ENCODE assay signal across 20 cellular contexts in genomic region chr1:40318970-40319621, GRCh38.
"Had no signal": no experiment of that assay in that cellular context is flagged by ENCODE, and none has a peak within 500 bp of the region (broad histone marks: within the 10 kb centered on the region; RNA-seq: fewer than 3 reads in every experiment).

No MANE protein-coding gene starts in this region.

- H3K4me3 ChIP-seq: body of pancreas, esophagus squamous epithelium, heart right ventricle, thoracic aorta, upper lobe of left lung had no signal

- H3K27ac ChIP-seq: body of pancreas, esophagus squamous epithelium, heart right ventricle, neutrophil, parathyroid adenoma, thoracic aorta, upper lobe of left lung had no signal

- ATAC-seq: activated CD4-positive, alpha-beta T cell treated with anti-CD3 and anti-CD28 coated beads for 36 hours; activated CD8-positive, alpha-beta memory T cell treated with anti-CD3 and anti-CD28 coated beads, Interleukin-2, amount 10 ng/mL, durations not matched to agents 7 days and 5 days; activated T-helper 17 cell treated with anti-CD3 and anti-CD28 coated beads, Interleukin-2, amount 50 U/mL, for 72 hours; body of pancreas; effector memory CD8-positive, alpha-beta T cell; heart right ventricle; left ventricle myocardium superior; naive thymus-derived CD4-positive, alpha-beta T cell; stimulated activated naive B cell treated with anti-CD40 and anti-IgM and Interleukin-4, amounts not matched to agents 10 μg/mL and 1 μg/mL and 100 μg/mL, for 72 hours; WTC11 had no signal

- H3K9me3 ChIP-seq: body of pancreas, esophagus squamous epithelium, heart right ventricle, neutrophil, thoracic aorta, upper lobe of left lung had no signal

- H3K36me3 Mint-ChIP-seq: activated naive CD8-positive, alpha-beta T cell treated with anti-CD3 and anti-CD28 coated beads, Interleukin-2, amount 10 ng/mL, durations not matched to agents 7 days and 5 days; immature natural killer cell; memory B cell; stimulated activated naive B cell treated with anti-CD40 and anti-IgM and Interleukin-4, amounts not matched to agents 10 μg/mL and 1 μg/mL and 100 μg/mL, for 72 hours; WTC11 had no signal

- H3K9me3 Mint-ChIP-seq: activated CD4-positive, alpha-beta memory T cell treated with anti-CD3 and anti-CD28 coated beads, Interleukin-2, amount 10 ng/mL, durations not matched to agents 7 days and 5 days; activated naive CD8-positive, alpha-beta T cell treated with anti-CD3 and anti-CD28 coated beads, Interleukin-2, amount 10 ng/mL, durations not matched to agents 7 days and 5 days; activated T-helper 17 cell treated with anti-CD3 and anti-CD28 coated beads, Interleukin-2, amount 50 U/mL, for 72 hours; effector memory CD8-positive, alpha-beta T cell; immature natural killer cell; memory B cell; stimulated activated naive B cell treated with anti-CD40 and anti-IgM and Interleukin-4, amounts not matched to agents 10 μg/mL and 1 μg/mL and 100 μg/mL, for 72 hours; WTC11 had no signal

- DNase-seq: activated CD4-positive, alpha-beta memory T cell treated with anti-CD3 and anti-CD28 coated beads, Interleukin-2, amount 10 ng/mL, durations not matched to agents 7 days and 5 days; activated CD4-positive, alpha-beta T cell treated with anti-CD3 and anti-CD28 coated beads for 36 hours; activated CD8-positive, alpha-beta memory T cell treated with anti-CD3 and anti-CD28 coated beads, Interleukin-2, amount 10 ng/mL, durations not matched to agents 7 days and 5 days; activated naive CD4-positive, alpha-beta T cell treated with Interleukin-2 at 50 U/mL for 16 hours; activated naive CD8-positive, alpha-beta T cell treated with anti-CD3 and anti-CD28 coated beads, Interleukin-2, amount 10 ng/mL, durations not matched to agents 7 days and 5 days; body of pancreas; effector memory CD8-positive, alpha-beta T cell; esophagus squamous epithelium; heart right ventricle; immature natural killer cell; left ventricle myocardium superior; naive thymus-derived CD4-positive, alpha-beta T cell; stimulated activated naive B cell treated with anti-CD40 and anti-IgM and Interleukin-4, amounts not matched to agents 10 μg/mL and 1 μg/mL and 100 μg/mL, for 72 hours; upper lobe of left lung had no signal

- H3K4me3 Mint-ChIP-seq: activated CD4-positive, alpha-beta memory T cell treated with anti-CD3 and anti-CD28 coated beads, Interleukin-2, amount 10 ng/mL, durations not matched to agents 7 days and 5 days; activated CD4-positive, alpha-beta T cell treated with anti-CD3 and anti-CD28 coated beads for 36 hours; activated CD8-positive, alpha-beta memory T cell treated with anti-CD3 and anti-CD28 coated beads, Interleukin-2, amount 10 ng/mL, durations not matched to agents 7 days and 5 days; activated naive CD8-positive, alpha-beta T cell treated with anti-CD3 and anti-CD28 coated beads, Interleukin-2, amount 10 ng/mL, durations not matched to agents 7 days and 5 days; activated T-helper 17 cell treated with anti-CD3 and anti-CD28 coated beads, Interleukin-2, amount 50 U/mL, for 72 hours; effector memory CD8-positive, alpha-beta T cell; immature natural killer cell; memory B cell; stimulated activated naive B cell treated with anti-CD40 and anti-IgM and Interleukin-4, amounts not matched to agents 10 μg/mL and 1 μg/mL and 100 μg/mL, for 72 hours; WTC11 had no signal

- H3K36me3 ChIP-seq: esophagus squamous epithelium, heart right ventricle, neutrophil, thoracic aorta, upper lobe of left lung had no signal

- H3K4me1 ChIP-seq: parathyroid adenoma had no signal

- H3K27me3 Mint-ChIP-seq: memory B cell had no signal

- H3K27ac Mint-ChIP-seq: activated CD4-positive, alpha-beta memory T cell treated with anti-CD3 and anti-CD28 coated beads, Interleukin-2, amount 10 ng/mL, durations not matched to agents 7 days and 5 days; activated CD4-positive, alpha-beta T cell treated with anti-CD3 and anti-CD28 coated beads for 36 hours; activated CD8-positive, alpha-beta memory T cell treated with anti-CD3 and anti-CD28 coated beads, Interleukin-2, amount 10 ng/mL, durations not matched to agents 7 days and 5 days; activated naive CD8-positive, alpha-beta T cell treated with anti-CD3 and anti-CD28 coated beads, Interleukin-2, amount 10 ng/mL, durations not matched to agents 7 days and 5 days; activated T-helper 17 cell treated with anti-CD3 and anti-CD28 coated beads, Interleukin-2, amount 50 U/mL, for 72 hours; effector memory CD8-positive, alpha-beta T cell; immature natural killer cell; memory B cell; stimulated activated naive B cell treated with anti-CD40 and anti-IgM and Interleukin-4, amounts not matched to agents 10 μg/mL and 1 μg/mL and 100 μg/mL, for 72 hours; WTC11 had no signal
